Comparison of ENCODE assay signal across 23 cellular contexts in the genomic region with DNA sequence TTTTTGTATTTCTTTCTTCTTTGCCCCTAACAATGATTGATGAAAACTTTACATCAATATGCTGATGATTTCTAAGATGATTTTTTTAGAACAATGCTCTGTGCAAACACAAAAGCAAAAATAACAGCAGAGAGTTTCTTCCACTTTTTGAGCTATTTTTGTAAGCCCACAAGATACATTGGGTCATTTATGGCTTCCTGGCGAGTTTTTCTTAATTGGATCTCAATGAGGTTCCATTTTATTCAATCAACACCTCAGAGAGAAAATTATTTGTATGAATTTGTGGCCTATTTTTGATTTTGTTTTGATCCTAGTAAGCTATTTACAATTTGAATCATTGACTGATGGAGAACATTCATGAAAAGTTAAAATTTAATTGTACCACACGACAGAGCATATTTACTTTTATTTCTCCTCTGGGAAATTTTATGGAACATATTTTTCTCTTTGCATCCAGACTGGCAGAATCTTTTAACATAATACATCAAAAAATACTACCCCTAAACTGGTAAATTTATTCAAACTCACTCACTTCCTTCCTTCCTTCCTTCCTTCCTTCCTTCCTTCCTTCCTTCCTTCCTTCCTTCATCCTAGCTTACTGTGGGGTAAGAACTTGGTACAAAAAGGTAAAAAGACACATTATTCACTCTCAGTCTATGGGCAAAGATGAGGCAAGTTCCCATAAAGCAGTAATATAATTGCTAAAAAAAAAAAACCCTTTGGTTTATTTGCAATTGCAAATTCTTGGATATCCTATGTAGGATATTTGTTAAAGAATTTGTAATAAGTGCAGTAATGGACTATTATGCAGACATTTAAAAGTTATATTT.
"Had no signal": no experiment of that assay in that cellular context is flagged by ENCODE, and none has a peak within 500 bp of the region (broad histone marks: within the 10 kb centered on the region; RNA-seq: fewer than 3 reads in every experiment).

No MANE protein-coding gene starts in this region.

- H3K4me3 ChIP-seq: coronary artery, dorsolateral prefrontal cortex, esophagus muscularis mucosa, gastroesophageal sphincter, heart left ventricle, hepatocyte, left lung, lower lobe of right lung, mucosa of descending colon had no signal

- H3K9me3 ChIP-seq: esophagus muscularis mucosa, gastroesophageal sphincter, heart left ventricle, lower lobe of right lung, mucosa of descending colon had no signal

- H3K27me3 ChIP-seq: dorsolateral prefrontal cortex, esophagus muscularis mucosa, foreskin keratinocyte, gastroesophageal sphincter, heart left ventricle, hepatocyte, left lung had no signal

- H2AFZ ChIP-seq: hepatocyte had no signal

- DNase-seq: dermis blood vessel endothelial cell; dorsolateral prefrontal cortex; effector CD4-positive, alpha-beta T cell; effector memory CD4-positive, alpha-beta T cell; foreskin keratinocyte; heart left ventricle; hypothalamus; immature natural killer cell; islet precursor cell; left cardiac atrium; left lung; left ventricle myocardium superior; lower lobe of right lung; mesenchymal stem cell; mucosa of descending colon; naive B cell had no signal

- H3K4me2 ChIP-seq: hepatocyte had no signal

- ATAC-seq: foreskin keratinocyte, gastroesophageal sphincter, heart left ventricle, left cardiac atrium, left lung, left ventricle myocardium superior, lower lobe of right lung, mucosa of descending colon had no signal

- H3K36me3 ChIP-seq: esophagus muscularis mucosa, gastroesophageal sphincter, heart left ventricle, left lung, lower lobe of right lung had no signal

- H3K27ac ChIP-seq: coronary artery, dorsolateral prefrontal cortex, esophagus muscularis mucosa, foreskin keratinocyte, gastroesophageal sphincter, heart left ventricle, hepatocyte, left lung, lower lobe of right lung had no signal

- H3K4me1 ChIP-seq: esophagus muscularis mucosa, gastroesophageal sphincter, left lung, lower lobe of right lung had no signal

- H3K79me2 ChIP-seq: hepatocyte had no signal

- FAIRE-seq: colon, endothelial cell of umbilical vein, frontal cortex had no signal
